Comparison of ENCODE assay signal across 24 cellular contexts in the genomic region with DNA sequence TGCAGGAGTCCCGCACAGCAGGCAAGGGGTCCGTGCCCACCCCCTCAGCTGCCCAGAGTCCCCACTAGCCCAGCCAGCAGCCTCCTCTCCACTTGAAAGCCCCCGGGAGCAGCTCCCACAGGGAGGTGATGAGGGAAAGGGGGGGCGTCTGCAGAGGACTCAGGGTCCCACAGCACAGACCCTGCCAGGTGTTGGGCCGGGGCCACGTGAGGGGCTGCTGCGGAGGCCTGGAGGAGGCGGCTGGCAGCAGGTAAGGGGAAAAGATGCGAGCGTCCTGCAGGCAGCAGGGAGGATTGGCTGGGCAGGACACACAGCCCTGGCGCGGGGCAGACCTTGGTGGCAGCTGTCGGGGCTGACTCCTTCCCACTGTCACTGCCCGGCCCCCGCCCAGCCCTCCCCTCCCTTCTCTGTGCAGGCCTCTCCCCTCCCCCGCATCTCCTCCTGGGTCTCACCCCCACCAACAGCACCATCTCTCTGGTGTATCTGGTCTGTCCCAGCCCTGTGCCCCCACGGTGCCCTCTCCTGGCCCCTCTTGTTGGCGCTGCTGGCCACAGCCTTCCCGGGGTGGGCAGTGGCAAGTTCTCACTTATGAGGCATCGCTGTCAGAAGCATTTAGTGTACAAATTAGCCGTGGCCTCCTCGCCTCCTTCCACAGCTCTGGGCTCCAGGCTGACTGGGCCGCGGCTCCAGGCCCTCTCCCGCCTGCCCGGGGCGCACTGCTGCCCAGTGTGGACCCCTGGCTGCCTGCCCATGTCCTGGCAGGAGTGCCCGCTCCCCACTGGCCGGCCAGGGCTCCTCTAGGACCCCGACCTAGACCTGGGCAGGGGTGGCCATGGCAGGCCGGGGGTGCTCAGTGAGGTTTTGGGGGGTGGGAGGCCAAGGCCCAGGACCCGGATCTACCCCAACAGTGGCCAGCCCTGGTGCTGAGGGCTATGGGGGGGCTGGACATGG. TPM values are rescaled to one million over a fixed set of nuclear protein-coding genes. Genes with fewer than 3 reads are reported as not detected.
DNase-seq lines count a peak whose midpoint lies in the region; ATAC-seq and TF ChIP-seq lines count a peak whose summit lies in the region.
"Had no signal": no experiment of that assay in that cellular context is flagged by ENCODE, and none has a peak within 500 bp of the region (broad histone marks: within the 10 kb centered on the region; RNA-seq: fewer than 3 reads in every experiment).

No MANE protein-coding gene starts in this region.

- H2BK5ac ChIP-seq in neuronal stem cell (ENCODE audit: low read length), result no peak overlapping the region

- no peaks in the 10 kb centered on the region for H3K27me3 ChIP-seq in DND-41 (ENCODE audit: insufficient read depth, low read length, poor library complexity)
- H3K27me3 ChIP-seq in neuronal stem cell (ENCODE audit: control insufficient read depth in 3 of 3, insufficient read depth in 3 of 3, low read depth in 1 of 3, low read length in 3 of 3), result peaks cover 10 to 33% (median 27%) of the 10 kb centered on the region in 3 experiments

- no CpG with 5 or more reads among the region's 32 CpGs for WGBS in neuronal stem cell (ENCODE audit: extremely low coverage in 2 of 2, insufficient read length in 2 of 2, insufficient replicate concordance in 1 of 2), 2 donors

- H2BK12ac ChIP-seq in neuronal stem cell (ENCODE audit: low read length), result no peak overlapping the region

- H4K91ac ChIP-seq in neuronal stem cell (ENCODE audit: low read depth, low read length, poor library complexity), result no peak overlapping the region

- no peak overlapping the region for H2BK15ac ChIP-seq in neuronal stem cell (ENCODE audit: low read length)

- H3K18ac ChIP-seq in neuronal stem cell (ENCODE audit: low read length), result no peak overlapping the region

- H3K4me2 ChIP-seq in DND-41 (ENCODE audit: insufficient read depth, low read length), result no peak overlapping the region
- H3K4me2 ChIP-seq in neuronal stem cell (ENCODE audit: insufficient read depth, low read length, poor library complexity, severe bottlenecking), result no peak overlapping the region

- H3K14ac ChIP-seq in neuronal stem cell (ENCODE audit: low read length), result no peak overlapping the region

- H3K79me1 ChIP-seq in neuronal stem cell (ENCODE audit: low read depth, low read length), result peaks cover 9% of the 10 kb centered on the region

- intact Hi-C loops in posterior vena cava (cut with DNase I), result loop anchor here in 1 of 2 donors (1.0 kb wide), 1 partner anchor 22 kb away; no protein-coding TSS in a partner anchor

- H2AK5ac ChIP-seq in neuronal stem cell (ENCODE audit: low read depth, low read length), result peak overlapping the region; percentile 56

- H3K9ac ChIP-seq in DND-41 (ENCODE audit: low read depth, low read length) (no peak overlapping the region), neuronal stem cell (ENCODE audit: low read depth, low read length, poor library complexity) (no peak overlapping the region)

- no peak overlapping the region for H3K23ac ChIP-seq in neuronal stem cell (ENCODE audit: low read depth, low read length, poor library complexity)

- no peak overlapping the region for H2BK120ac ChIP-seq in neuronal stem cell (ENCODE audit: low read depth, low read length)

- H3K79me2 ChIP-seq in DND-41 (ENCODE audit: insufficient read depth, low read length), result no peaks in the 10 kb centered on the region

- ATAC-seq in DND-41 (ENCODE audit: insufficient read depth, low read depth), result no peak
- ATAC-seq: heart left ventricle; stimulated activated effector memory CD8-positive, alpha-beta T cell treated with anti-CD3 and anti-CD28 coated beads, Interleukin-12 subunit alpha, Interleukin-12 subunit beta, amount 100 ng/mL, for 72 hours; T-cell had no signal

- DNase-seq in DND-41 (no peak), LHCN-M2 (ENCODE audit: low read depth) (peak; percentile 13), cerebellar cortex (ENCODE audit: low spot score) (peak; percentile 57), neuronal stem cell (ENCODE audit: low spot score) (no peak), NCI-H1092 treated with DMSO at 0.1 percent for 48 hours (lab: John Stamatoyannopoulos, UW) (no peak), posterior vena cava (ENCODE audit: low spot score) (no peak), NCI-H1417 (lab: John Stamatoyannopoulos, UW) (no peak)
- DNase-seq: activated CD4-positive, alpha-beta T cell treated with anti-CD3 and anti-CD28 coated beads for 48 hours; activated naive CD4-positive, alpha-beta T cell treated with anti-CD3 and anti-CD28 coated beads, Interleukin-2, amount 50 U/mL, for 16 hours; anterior cingulate cortex; DMS79 treated with DMSO at 0.1 percent for 48 hours; heart left ventricle; left ventricle myocardium inferior; MM.1S; NCI-H69; posterior cingulate gyrus; SHP77; stimulated activated CD4-positive, alpha-beta T cell treated with anti-CD3 and anti-CD28 coated beads, Interleukin-2, amount 100 ng/mL, for 24 hours; uterus had no signal

- H3K4me3 ChIP-seq in DND-41 (ENCODE audit: low read depth in 1 of 2, low read length in 2 of 2) (no peak overlapping the region), neuronal stem cell (ENCODE audit: low read length in 2 of 2) (no peak overlapping the region)
- H3K4me3 ChIP-seq: dorsolateral prefrontal cortex, heart left ventricle, left ventricle myocardium inferior, uterus had no signal

- H3K27ac ChIP-seq in DND-41 (ENCODE audit: low read length), result no peak overlapping the region
- no peak overlapping the region for H3K27ac ChIP-seq in neuronal stem cell (replicated peaks; ENCODE audit: low read length)
- H3K27ac ChIP-seq: heart left ventricle, left ventricle myocardium inferior, suprapubic skin, uterus had no signal

- TF ChIP-seq CTCF in DND-41 (IDR thresholded peaks at IDR 0.05; ENCODE audit: borderline replicate concordance, extremely low read depth, low read length, poor library complexity, severe bottlenecking), result peak; percentile 13

- H4K8ac ChIP-seq in neuronal stem cell (ENCODE audit: low read depth, low read length), result no peak overlapping the region

- H3K36me3 ChIP-seq in DND-41 (ENCODE audit: insufficient read depth, low read length), result peaks cover 19% of the 10 kb centered on the region
- peaks cover 2 to 15% of the 10 kb centered on the region in 2 donors for H3K36me3 ChIP-seq in neuronal stem cell (replicated peaks in 1 of 2; ENCODE audit: control insufficient read depth in 2 of 2, insufficient read depth in 2 of 2, low read length in 2 of 2)
- H3K36me3 ChIP-seq: uterus had no signal

- H3K4me1 ChIP-seq in DND-41 (ENCODE audit: insufficient read depth, low read length) (no peaks in the 10 kb centered on the region), neuronal stem cell (ENCODE audit: control insufficient read depth in 2 of 2, insufficient read depth in 1 of 2, low read depth in 1 of 2, low read length in 2 of 2) (peaks cover 0 to 7% of the 10 kb centered on the region in 2 donors)

- no peaks in the 10 kb centered on the region; the same call in 1 of the 2 replicates for H4K20me1 ChIP-seq in DND-41 (ENCODE audit: insufficient read depth, low read length)

- H3K9me3 ChIP-seq in DND-41 (ENCODE audit: insufficient read depth, low read length, severe bottlenecking) (no peaks in the 10 kb centered on the region), neuronal stem cell (replicated peaks in 1 of 2; ENCODE audit: control insufficient read depth in 2 of 2, insufficient read depth in 1 of 2, low read depth in 1 of 2, low read length in 2 of 2) (no peaks in the 10 kb centered on the region)
- H3K9me3 ChIP-seq: heart left ventricle, left ventricle myocardium inferior, suprapubic skin, uterus had no signal

- H2AFZ ChIP-seq in DND-41 (ENCODE audit: low read depth, low read length) (no peak overlapping the region), neuronal stem cell (ENCODE audit: low read length) (no peak overlapping the region)

- H3K4ac ChIP-seq in neuronal stem cell (ENCODE audit: low read length), result no peak overlapping the region

RNA-seq across cellular contexts. Expression of a gene that starts 4.4 kb away (rescaled TPM):
- total RNA-seq in LHCN-M2 (2014; rRNA removed) (0.06 TPM in 1 of 2 replicates, not detected in the other), posterior vena cava (not detected)
- 0.02 TPM for polyA plus RNA-seq in LHCN-M2 (2012)
- polyA plus RNA-seq in neuronal stem cell (2013, experiment 1 of 2), result 0.17 TPM
- 0.21 TPM for polyA plus RNA-seq in neuronal stem cell (2013, experiment 2 of 2)
- total RNA-seq: endothelial cell of umbilical vein, heart left ventricle, left ventricle myocardium inferior, suprapubic skin, T-cell, uterus had no signal
- polyA plus RNA-seq: endothelial cell of umbilical vein, heart left ventricle had no signal

RNA-seq across cellular contexts. Expression of a gene that starts 11.0 kb away (rescaled TPM):
- total RNA-seq in LHCN-M2 (2014; rRNA removed) (0.11 TPM in 1 of 2 replicates, not detected in the other), posterior vena cava (under 1 TPM; 0.38 to 0.65 TPM)
- polyA plus RNA-seq in LHCN-M2 (2012), result not detected
- 0.04 TPM for polyA plus RNA-seq in neuronal stem cell (2013, experiment 1 of 2)
- 0.04 TPM for polyA plus RNA-seq in neuronal stem cell (2013, experiment 2 of 2)

RNA-seq across cellular contexts. Expression of a gene that starts 14.0 kb away (rescaled TPM):
- total RNA-seq in LHCN-M2 (2014; rRNA removed) (46.7 and 51.4 TPM in 2 replicates), posterior vena cava (10 to 100 TPM; 22.1 to 25.4 TPM)
- polyA plus RNA-seq in LHCN-M2 (2012), result 20.0 TPM
- polyA plus RNA-seq in neuronal stem cell (2013, experiment 1 of 2), result 23.9 TPM
- polyA plus RNA-seq in neuronal stem cell (2013, experiment 2 of 2), result 22.8 TPM

RNA-seq across cellular contexts. Expression of a gene that starts 28.3 kb away (rescaled TPM):
- total RNA-seq in LHCN-M2 (2014; rRNA removed) (66.5 and 71.1 TPM in 2 replicates), posterior vena cava (10 to 100 TPM; 23.3 to 26.6 TPM)
- polyA plus RNA-seq in LHCN-M2 (2012), result 19.5 TPM
- polyA plus RNA-seq in neuronal stem cell (2013, experiment 1 of 2), result 19.7 TPM
- polyA plus RNA-seq in neuronal stem cell (2013, experiment 2 of 2), result 19.6 TPM

RNA-seq across cellular contexts. Expression of a gene that starts 34.1 kb away (rescaled TPM):
- total RNA-seq in LHCN-M2 (2014; rRNA removed) (11.9 and 13.3 TPM in 2 replicates), posterior vena cava (10 to 100 TPM; 13.0 to 13.6 TPM)
- 9.6 TPM for polyA plus RNA-seq in LHCN-M2 (2012)
- 20.5 TPM for polyA plus RNA-seq in neuronal stem cell (2013, experiment 1 of 2)
- 19.4 TPM for polyA plus RNA-seq in neuronal stem cell (2013, experiment 2 of 2)

Comparison
In these comparisons a context has a peak if more than half of its experiments do, and no peak if none do; other contexts are left out.
1. DNase-seq: peak in LHCN-M2 (single experiment) and cerebellar cortex (single experiment); none in DND-41 (single experiment), neuronal stem cell (single experiment), NCI-H1092 treated with DMSO at 0.1 percent for 48 hours (single experiment), posterior vena cava (single experiment) and NCI-H1417 (0 of 3).